In genomic region chr3:197525706-197526105, GRCh38 we compare ENCODE assay signal across 2 cellular contexts.
TF ChIP-seq lines count a peak whose summit lies in the region.

No MANE protein-coding gene starts in this region.

TF ChIP-seq in HepG2, 621 proteins besides CTCF, POLR2A, EP300 and RAD21 (continues in another document):
- TF ChIP-seq ZBTB33 (CRISPR knock-in tag; IDR thresholded peaks at IDR 0.05) (peak; percentile 77), TSC22D2 (CRISPR knock-in tag; IDR thresholded peaks at IDR 0.05; ENCODE audit: borderline replicate concordance) (no peak), SATB2 (CRISPR knock-in tag; IDR thresholded peaks at IDR 0.05) (no peak), KDM3A (CRISPR knock-in tag; IDR thresholded peaks at IDR 0.05; ENCODE audit: low read depth) (0 out of 2 replicates have a peak, but pooled peaks have one; percentile 21), NFE2L1 (CRISPR knock-in tag; IDR thresholded peaks at IDR 0.05; ENCODE audit: borderline replicate concordance) (no peak), GATAD2A (CRISPR knock-in tag; IDR thresholded peaks at IDR 0.05) (0 out of 2 replicates have a peak, but pooled peaks have one; percentile 23), SMC3 (IDR thresholded peaks at IDR 0.05; ENCODE audit: low read length) (peak; percentile 20; the same call in 1 of the 2 replicates), ZNF232 (CRISPR knock-in tag; IDR thresholded peaks at IDR 0.05; ENCODE audit: borderline replicate concordance) (no peak), ZNF788 (CRISPR knock-in tag; IDR thresholded peaks at IDR 0.05; ENCODE audit: borderline replicate concordance) (peak; percentile 35; the same call in 1 of the 2 replicates), ZSCAN21 (CRISPR knock-in tag; IDR thresholded peaks at IDR 0.05; ENCODE audit: borderline replicate concordance) (0 out of 2 replicates have a peak, but pooled peaks have one; percentile 21), HMGXB4 (CRISPR knock-in tag; IDR thresholded peaks at IDR 0.05; ENCODE audit: borderline replicate concordance in 1 of 2, low read depth in 1 of 2) (peak; percentile 29 to 31; a peak in 1 of 4 replicates), HDAC2 (CRISPR knock-in tag; IDR thresholded peaks at IDR 0.05) (peak; percentile 28; the same call in 1 of the 2 replicates), PHF8 (CRISPR knock-in tag; IDR thresholded peaks at IDR 0.05) (0 out of 2 replicates have a peak, but pooled peaks have one; percentile 25), STAG1 (CRISPR knock-in tag; IDR thresholded peaks at IDR 0.05) (peak; percentile 78), ZNF263 (CRISPR knock-in tag; IDR thresholded peaks at IDR 0.05) (peak; percentile 100), ZBTB4 (CRISPR knock-in tag; IDR thresholded peaks at IDR 0.05; ENCODE audit: borderline replicate concordance) (peak; percentile 85; the same call in 1 of the 2 replicates), ZBTB38 (CRISPR knock-in tag; IDR thresholded peaks at IDR 0.05) (peak; percentile 70), TARDBP (CRISPR knock-in tag; IDR thresholded peaks at IDR 0.05) (peak; percentile 41; the same call in 1 of the 2 replicates)

TF ChIP-seq in SK-N-SH, 30 proteins besides CTCF, POLR2A, EP300 and RAD21 (continued from another document):
- no peak for TF ChIP-seq ZBTB33 (IDR thresholded peaks at IDR 0.05; ENCODE audit: borderline replicate concordance, low read depth)
TF ChIP-seq in SK-N-SH: peak in this region for 1.
